ENCODE assay signal across 9 cellular contexts in the genomic region with DNA sequence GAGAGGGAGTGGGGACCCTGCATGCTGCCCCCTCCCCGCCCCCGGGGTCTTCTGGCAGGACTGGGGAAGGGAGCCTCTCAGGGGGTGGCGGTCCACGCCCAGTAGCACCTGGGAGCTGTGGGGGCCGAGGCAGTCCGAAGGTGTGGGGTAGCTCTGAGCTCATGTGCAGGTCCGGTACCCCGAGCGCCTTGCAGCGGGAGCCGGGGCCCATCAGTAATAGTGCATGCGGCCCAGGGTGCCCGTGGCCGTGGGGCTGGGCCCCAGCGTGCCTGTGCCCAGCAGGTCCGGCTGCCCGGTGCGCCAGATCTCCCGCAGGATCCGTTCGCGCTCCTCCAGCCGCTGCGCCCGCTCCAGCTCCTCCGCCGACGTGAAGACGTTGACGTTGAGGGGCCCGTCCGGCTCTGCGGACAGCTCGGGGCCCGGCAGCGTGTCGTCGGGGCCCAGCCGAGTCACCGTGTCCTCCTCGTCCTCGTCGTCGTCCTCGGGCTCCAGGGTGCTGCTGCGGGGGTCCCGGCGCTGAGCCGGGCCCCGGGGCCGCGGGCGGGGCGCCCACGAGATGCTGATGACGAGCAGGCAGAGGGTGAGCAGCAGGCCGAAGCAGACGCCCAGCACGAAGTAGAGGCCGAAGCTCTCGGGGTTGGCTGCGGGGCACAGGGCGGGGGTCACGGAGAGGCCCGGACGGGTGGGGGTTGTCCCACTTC. TPM values are rescaled to one million over a fixed set of nuclear protein-coding genes. Genes with fewer than 3 reads are reported as not detected.
DNase-seq lines count a peak whose midpoint lies in the region; ATAC-seq and FAIRE-seq lines count a peak whose summit lies in the region.
"Had no signal": no experiment of that assay in that cellular context is flagged by ENCODE, and none has a peak within 500 bp of the region (broad histone marks: within the 10 kb centered on the region; RNA-seq: fewer than 3 reads in every experiment).

No MANE protein-coding gene starts in this region.

- peak overlapping the region; percentile 88 for H3K4me2 ChIP-seq in GM23248 (ENCODE audit: unreplicated experiment)

- no peak overlapping the region for H2AFZ ChIP-seq in GM23248

- H3K79me2 ChIP-seq in GM23248 (ENCODE audit: insufficient read depth) = peaks cover 18% of the 10 kb centered on the region

- H3K27me3 Mint-ChIP-seq in activated naive CD8-positive, alpha-beta T cell = no peaks in the 10 kb centered on the region

- no peak for FAIRE-seq in small intestine (lab: Jason Lieb, UNC)

- no peaks in the 10 kb centered on the region for H4K20me1 ChIP-seq in GM23248 (ENCODE audit: insufficient read depth)

- no peaks in the 10 kb centered on the region for H3K9me2 ChIP-seq in GM23248 (ENCODE audit: insufficient read depth)

- 8 to 9% methylated on average over 41 to 56 of the region's 66 CpGs for WGBS in GM23248 (ENCODE audit: low coverage in 1 of 2, low lambda C conversion rate in 2 of 2, missing lambda C conversion rate in 2 of 2), 2 experiments
- WGBS in small intestine, 3 donors = 13 to 34% (median 33%) methylated on average over 37 to 66 of the region's 66 CpGs

- H3K4me1 Mint-ChIP-seq in activated naive CD8-positive, alpha-beta T cell (ENCODE audit: low read depth) = peaks cover 27% of the 10 kb centered on the region

- H3K4me1 ChIP-seq in GM23248 (ENCODE audit: insufficient read depth) = peaks cover 13% of the 10 kb centered on the region
- peaks cover 8% of the 10 kb centered on the region for H3K4me1 ChIP-seq in iPS-18a (ENCODE audit: control insufficient read depth, low read depth, low read length)
- peaks cover 3% of the 10 kb centered on the region in 2 donors for H3K4me1 ChIP-seq in small intestine (ENCODE audit: control insufficient read depth in 2 of 2, insufficient read depth in 1 of 2, low read depth in 1 of 2, low read length in 1 of 2)

- ATAC-seq in GM18909 (IDR thresholded peaks at IDR 0.05; ENCODE audit: poor library complexity, unreplicated experiment) = no peak

- H3K36me3 ChIP-seq in GM23248 (ENCODE audit: low read depth) (no peaks in the 10 kb centered on the region), iPS-18a (ENCODE audit: control insufficient read depth, low read depth, low read length) (no peaks in the 10 kb centered on the region), small intestine (ENCODE audit: control insufficient read depth in 2 of 2, insufficient read depth in 2 of 2, low read length in 2 of 2) (no peaks in the 10 kb centered on the region)

- H3K9ac ChIP-seq in GM23248 (peak overlapping the region; percentile 96), iPS-18a (ENCODE audit: low read length) (peak overlapping the region; percentile 28)

- no peaks in the 10 kb centered on the region for H3K36me3 Mint-ChIP-seq in activated naive CD8-positive, alpha-beta T cell

- peak overlapping the region; percentile 87 for H3K4me3 ChIP-seq in GM23248
- H3K4me3 ChIP-seq in iPS-18a (ENCODE audit: low read length) = peak overlapping the region; percentile 67
- peak overlapping the region; percentile 43 to 73 for H3K4me3 ChIP-seq in small intestine (ENCODE audit: low read depth in 1 of 2, low read length in 2 of 2)

- no peaks in the 10 kb centered on the region for H3F3A ChIP-seq in GM23248 (ENCODE audit: insufficient read depth)

- H3K27ac ChIP-seq in GM23248 (peak overlapping the region; percentile 89), iPS-18a (ENCODE audit: low read length) (no peak overlapping the region), small intestine (ENCODE audit: low read depth in 1 of 2, low read length in 1 of 2) (peak overlapping the region in 1 of 2 donors; percentile 80)

- H3K9me3 ChIP-seq in GM23248 (ENCODE audit: low read depth) (no peaks in the 10 kb centered on the region), iPS-18a (ENCODE audit: control insufficient read depth, low read depth, low read length) (no peaks in the 10 kb centered on the region), small intestine (ENCODE audit: control insufficient read depth, low read depth) (no peaks in the 10 kb centered on the region)

- H3K27me3 ChIP-seq in GM23248 (replicated peaks; ENCODE audit: insufficient read depth) (no peaks in the 10 kb centered on the region), iPS-18a (ENCODE audit: control insufficient read depth, insufficient read depth, low read length) (peaks cover 63% of the 10 kb centered on the region), small intestine (ENCODE audit: control insufficient read depth in 2 of 2, insufficient read depth in 2 of 2, low read length in 2 of 2) (no peaks in the 10 kb centered on the region)

- H3K9me3 Mint-ChIP-seq in activated naive CD8-positive, alpha-beta T cell (ENCODE audit: low read depth) = no peaks in the 10 kb centered on the region

- H3K27ac Mint-ChIP-seq in activated naive CD8-positive, alpha-beta T cell = no peak overlapping the region

- in situ Hi-C loops in GM23248 (cut with MboI) = no loop called here

- peak overlapping the region; percentile 73 for H3K4me3 Mint-ChIP-seq in activated naive CD8-positive, alpha-beta T cell

- peak; percentile 72 for DNase-seq in GM23248
- no peak for DNase-seq in small intestine
- DNase-seq in germinal center (ENCODE audit: low spot score) = no peak
- DNase-seq in T1000 (lab: John Stamatoyannopoulos, UW) = no peak
- DNase-seq in anterior cingulate cortex (lab: John Stamatoyannopoulos, UW) = no peak
- DNase-seq: NCI-H2081 treated with DMSO at 0.1 percent for 48 hours had no signal

RNA-seq across cellular contexts. Expression of a gene that starts 1.2 kb away (rescaled TPM):
- 294 and 328 TPM in 2 replicates for total RNA-seq in GM23248 (2014; rRNA removed; shearing (Covaris generic))
- polyA plus RNA-seq in GM23248 (2016; fragmentation: Nextera tagmentation; extraction: Ambion mirVana) (95.0 and 111 TPM in 2 replicates), small intestine (10 to 100 TPM in 2 of 3 donors, 1 to 10 TPM in 1; 2.5 to 18.9 (median 17.9) TPM)

RNA-seq across cellular contexts. Expression of a gene that starts 16.1 kb away (rescaled TPM):
- total RNA-seq in GM23248 (2014; rRNA removed; shearing (Covaris generic)) = 5.6 and 14.4 TPM in 2 replicates
- polyA plus RNA-seq in GM23248 (2016; fragmentation: Nextera tagmentation; extraction: Ambion mirVana) = 1.1 and 1.8 TPM in 2 replicates
- 10 to 100 TPM in 2 of 3 donors, 1 to 10 TPM in 1; 4.0 to 26.2 (median 24.4) TPM for polyA plus RNA-seq in small intestine
